In genomic region chr12:14884458-14884878, GRCh38 we compare ENCODE assay signal across 8 cellular contexts. TPM values are rescaled to one million over a fixed set of nuclear protein-coding genes. Genes with fewer than 3 reads are reported as not detected.
DNase-seq lines count a peak whose midpoint lies in the region; ATAC-seq, FAIRE-seq and TF ChIP-seq lines count a peak whose summit lies in the region.

No MANE protein-coding gene starts in this region.

- peaks cover 0 to 11% of the 10 kb centered on the region in 2 donors for H3K4me1 ChIP-seq in kidney (ENCODE audit: control insufficient read depth in 1 of 2, insufficient read depth in 1 of 2, low read depth in 1 of 2, low read length in 2 of 2)

- H3K27ac ChIP-seq in kidney (ENCODE audit: low read depth in 2 of 2, low read length in 2 of 2) = peak overlapping the region; percentile 73 to 88

- intact Hi-C loops in kidney (cut with DNase I) = no loop called here

- peak; percentile 81 for DNase-seq in EH (ENCODE audit: low read depth)
- DNase-seq in Kasumi-1 (lab: John Stamatoyannopoulos, UW) = peak; percentile 42 to 46
- peak; percentile 76 for DNase-seq in T-helper 9 cell
- peak; percentile 83 for DNase-seq in astrocyte of the cerebellum (ENCODE audit: low read depth)
- DNase-seq in kidney = peak; percentile 88
- peak; percentile 54 to 58 for DNase-seq in stimulated activated CD4-positive, alpha-beta T cell treated with anti-CD3 and anti-CD28 coated beads, Interleukin-2, amount 100 ng/mL, for 48 hours
- DNase-seq in NCI-H146 treated with DMSO at 0.1 percent for 48 hours (lab: John Stamatoyannopoulos, UW; ENCODE audit: unreplicated experiment) = no peak

- no peak for FAIRE-seq in kidney (lab: Jason Lieb, UNC)

- H3K9ac ChIP-seq in kidney (ENCODE audit: low read length in 2 of 2) = peak overlapping the region; percentile 67 to 79

- no peak for TF ChIP-seq CTCF in astrocyte of the cerebellum (IDR thresholded peaks at IDR 0.05; ENCODE audit: low read depth, low read length, missing control alignments)
- no peak for TF ChIP-seq CTCF in kidney (IDR thresholded peaks at IDR 0.05; ENCODE audit: borderline replicate concordance, extremely low read depth, insufficient read depth)

- ATAC-seq in GM21717 (IDR thresholded peaks at IDR 0.05; ENCODE audit: unreplicated experiment) = peak; percentile 96

- no peaks in the 10 kb centered on the region for H3K36me3 ChIP-seq in kidney (ENCODE audit: control insufficient read depth in 1 of 2, insufficient read depth in 2 of 2, low read length in 2 of 2)

- in situ Hi-C loops in astrocyte of the cerebellum (cut with HindIII; ENCODE audit: low sequenced_read_pairs) = no loop called here

- no peaks in the 10 kb centered on the region for H3K9me3 ChIP-seq in kidney (ENCODE audit: control insufficient read depth in 1 of 2, low read length in 2 of 2)

- H3K4me3 ChIP-seq in astrocyte of the cerebellum (ENCODE audit: low read depth, low read length) = peak overlapping the region; percentile 31
- H3K4me3 ChIP-seq in kidney (ENCODE audit: low read length in 2 of 2) = peak overlapping the region; percentile 67 to 88

RNA-seq across cellular contexts. Expression of gene MGP, which starts 1.2 kb away (rescaled TPM):
- total RNA-seq in kidney = 811 TPM
- 745 TPM for polyA plus RNA-seq in kidney (ENCODE audit: insufficient read depth, low read depth, low replicate concordance)

RNA-seq across cellular contexts. Expression of gene ART4, which starts 41.1 kb away (rescaled TPM):
- 3.0 TPM for total RNA-seq in kidney
- 2.6 TPM for polyA plus RNA-seq in kidney (ENCODE audit: insufficient read depth, low read depth, low replicate concordance)

RNA-seq across cellular contexts. Expression of gene ERP27, which starts 53.9 kb away (rescaled TPM):
- 11.0 TPM for total RNA-seq in kidney
- polyA plus RNA-seq in kidney (ENCODE audit: insufficient read depth, low read depth, low replicate concordance) = 35.3 TPM
